In genomic region chr7:55147101-55147500, GRCh38 we compare ENCODE assay signal across 26 cellular contexts.
"Had no signal": no experiment of that assay in that cellular context is flagged by ENCODE, and none has a peak within 500 bp of the region (broad histone marks: within the 10 kb centered on the region; RNA-seq: fewer than 3 reads in every experiment).

No MANE protein-coding gene starts in this region.

- H3K27me3 ChIP-seq: brain microvascular endothelial cell had no signal

- FAIRE-seq: astrocyte, colon, endometrium, endothelial cell of umbilical vein, frontal cortex, TTC549 had no signal

- DNase-seq: activated CD4-positive, alpha-beta T cell treated with anti-CD3 and anti-CD28 coated beads for 48 hours; activated CD4-positive, alpha-beta T cell treated with anti-CD3 and anti-CD28 coated beads, Interleukin-2, amount 50 U/mL, for 1 hour; activated CD4-positive, alpha-beta T cell treated with anti-CD3 and anti-CD28 coated beads, Interleukin-2, amount 50 U/mL, for 48 hours; activated CD8-positive, alpha-beta memory T cell treated with anti-CD3 and anti-CD28 coated beads for 24 hours; activated CD8-positive, alpha-beta T cell treated with anti-CD3 and anti-CD28 coated beads for 36 hours; activated effector memory CD4-positive, alpha-beta T cell treated with Interleukin-2 at 50 U/mL for 16 hours; activated gamma-delta T cell treated with Interleukin-2 at 50 U/mL for 16 hours; activated naive CD4-positive, alpha-beta T cell treated with anti-CD3 and anti-CD28 coated beads, Interleukin-2, amount 50 U/mL, for 16 hours; activated naive CD4-positive, alpha-beta T cell treated with Interleukin-2 at 50 U/mL for 16 hours; activated T-cell treated with anti-CD3 and anti-CD28 coated beads, Interleukin-2, amount 50 U/mL, for 4 hours; amniotic stem cell; anterior cingulate cortex; brain microvascular endothelial cell; caudate nucleus; cortex of kidney; effector CD8-positive, alpha-beta T cell; foreskin fibroblast; T-helper 2 cell had no signal

- H3K27ac ChIP-seq: brain microvascular endothelial cell, epithelial cell of prostate, VCaP had no signal
